13 cellular contexts compared by ENCODE assay signal in the genomic region with DNA sequence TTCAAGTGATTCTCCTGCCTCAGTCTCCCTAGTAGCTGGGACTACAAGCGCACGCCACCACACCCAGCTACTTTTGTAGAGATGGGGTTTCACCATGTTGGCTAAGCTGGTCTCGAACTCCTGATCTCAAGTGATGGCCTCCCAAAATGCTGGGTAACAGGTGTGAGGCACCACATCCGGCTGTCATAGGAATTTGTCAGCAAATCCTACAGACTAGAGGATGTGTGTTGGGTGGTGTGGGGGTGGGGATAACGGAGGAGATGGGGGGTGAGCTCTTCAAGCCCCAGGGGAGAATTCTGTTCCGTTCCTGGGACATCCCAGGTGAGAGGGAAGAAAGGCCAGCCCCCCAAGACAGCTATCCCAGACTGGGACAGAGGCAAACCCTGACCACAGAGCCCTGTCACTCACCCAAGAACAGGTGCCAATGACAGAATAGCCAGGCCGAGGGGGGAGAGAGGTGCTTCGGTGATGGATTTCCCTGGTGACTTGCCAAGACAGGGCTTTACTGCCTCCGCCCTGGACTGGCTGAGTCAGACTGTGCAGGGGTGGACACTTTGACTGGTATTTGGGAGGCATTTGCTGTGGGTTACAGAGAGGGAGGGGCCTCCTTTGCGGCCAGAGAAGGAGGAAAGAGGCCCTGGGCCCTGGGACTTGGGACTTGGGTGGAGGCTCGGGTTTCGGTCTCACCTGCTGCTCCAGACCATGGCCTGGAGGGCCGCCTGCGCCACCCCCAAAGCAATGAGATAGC. TPM values are rescaled to one million over a fixed set of nuclear protein-coding genes. Genes with fewer than 3 reads are reported as not detected.
DNase-seq lines count a peak whose midpoint lies in the region; ATAC-seq and TF ChIP-seq lines count a peak whose summit lies in the region.
"Had no signal": no experiment of that assay in that cellular context is flagged by ENCODE, and none has a peak within 500 bp of the region (broad histone marks: within the 10 kb centered on the region; RNA-seq: fewer than 3 reads in every experiment).

No MANE protein-coding gene starts in this region.

- H3K4me1 Mint-ChIP-seq in natural killer cell treated with Interleukin-12 subunit alpha and Interleukin-12 subunit beta and Interleukin-15 and Interleukin-18, amount 100 ng/mL, for 72 hours (ENCODE audit: low read depth in 2 of 2) = peaks cover 9 to 16% of the 10 kb centered on the region in 2 donors
- peaks cover 9% of the 10 kb centered on the region in 2 donors for H3K4me1 Mint-ChIP-seq in natural killer cell
- peaks cover 9% of the 10 kb centered on the region for H3K4me1 Mint-ChIP-seq in activated CD8-positive, alpha-beta T cell treated with anti-CD3 and anti-CD28 coated beads, Interleukin-2, amount 10 ng/mL, durations not matched to agents 7 days and 5 days (ENCODE audit: low read depth)
- H3K4me1 Mint-ChIP-seq in activated T-cell treated with anti-CD3 and anti-CD28 coated beads, Interleukin-2, amount 50 U/mL, for 4 hours (ENCODE audit: low read depth) = peaks cover 8% of the 10 kb centered on the region

- peak overlapping the region; percentile 22 for H3K27ac ChIP-seq in RWPE1
- peak overlapping the region; percentile 54 for H3K27ac ChIP-seq in foreskin keratinocyte

- H3K4me1 ChIP-seq in foreskin keratinocyte = peaks cover 7% of the 10 kb centered on the region

- peaks cover 38% of the 10 kb centered on the region for H3K27me3 ChIP-seq in foreskin keratinocyte

- H3K27ac Mint-ChIP-seq in natural killer cell treated with Interleukin-12 subunit alpha and Interleukin-12 subunit beta and Interleukin-15 and Interleukin-18, amount 100 ng/mL, for 72 hours = no peak overlapping the region
- H3K27ac Mint-ChIP-seq in natural killer cell = no peak overlapping the region
- no peak overlapping the region for H3K27ac Mint-ChIP-seq in activated CD8-positive, alpha-beta T cell treated with anti-CD3 and anti-CD28 coated beads, Interleukin-2, amount 10 ng/mL, durations not matched to agents 7 days and 5 days
- H3K27ac Mint-ChIP-seq: CD4-positive, alpha-beta memory T cell had no signal

- H3K9me3 Mint-ChIP-seq in natural killer cell treated with Interleukin-12 subunit alpha and Interleukin-12 subunit beta and Interleukin-15 and Interleukin-18, amount 100 ng/mL, for 72 hours = no peaks in the 10 kb centered on the region
- H3K9me3 Mint-ChIP-seq in natural killer cell = no peaks in the 10 kb centered on the region
- H3K9me3 Mint-ChIP-seq in activated CD8-positive, alpha-beta T cell treated with anti-CD3 and anti-CD28 coated beads, Interleukin-2, amount 10 ng/mL, durations not matched to agents 7 days and 5 days (ENCODE audit: insufficient read depth) = no peaks in the 10 kb centered on the region
- H3K9me3 Mint-ChIP-seq in activated T-cell treated with anti-CD3 and anti-CD28 coated beads, Interleukin-2, amount 50 U/mL, for 4 hours = no peaks in the 10 kb centered on the region
- H3K9me3 Mint-ChIP-seq: neural crest cell had no signal

- H3K36me3 Mint-ChIP-seq in natural killer cell treated with Interleukin-12 subunit alpha and Interleukin-12 subunit beta and Interleukin-15 and Interleukin-18, amount 100 ng/mL, for 72 hours = no peaks in the 10 kb centered on the region
- no peaks in the 10 kb centered on the region for H3K36me3 Mint-ChIP-seq in natural killer cell
- no peaks in the 10 kb centered on the region for H3K36me3 Mint-ChIP-seq in activated CD8-positive, alpha-beta T cell treated with anti-CD3 and anti-CD28 coated beads, Interleukin-2, amount 10 ng/mL, durations not matched to agents 7 days and 5 days (ENCODE audit: low read depth)
- no peaks in the 10 kb centered on the region for H3K36me3 Mint-ChIP-seq in activated T-cell treated with anti-CD3 and anti-CD28 coated beads, Interleukin-2, amount 50 U/mL, for 4 hours (ENCODE audit: insufficient read depth)
- H3K36me3 Mint-ChIP-seq: CD4-positive, alpha-beta memory T cell had no signal

- TF ChIP-seq CTCF in natural killer cell (IDR thresholded peaks at IDR 0.05) (no peak), RWPE1 (conservative IDR thresholded peaks at IDR 0.05; ENCODE audit: low read depth) (no peak), foreskin keratinocyte (conservative IDR thresholded peaks at IDR 0.05) (no peak)

- CTCF ChIA-PET in RWPE1 (lab: Yijun Ruan, JAX) = interaction anchor here (0.7 kb wide), 2 partner anchors 18 to 231 kb away, joined by 3 read pairs; no protein-coding TSS in a partner anchor
- CTCF ChIA-PET in activated CD8-positive, alpha-beta T cell treated with anti-CD3 and anti-CD28 coated beads, Interleukin-2, amount 10 ng/mL, durations not matched to agents 7 days and 5 days (lab: Charles Lee) = interaction anchor here (0.6 kb wide), 1 partner anchor 446 kb away, joined by 3 read pairs; no protein-coding TSS in a partner anchor

- H3K4me3 Mint-ChIP-seq in natural killer cell treated with Interleukin-12 subunit alpha and Interleukin-12 subunit beta and Interleukin-15 and Interleukin-18, amount 100 ng/mL, for 72 hours = no peak overlapping the region
- no peak overlapping the region for H3K4me3 Mint-ChIP-seq in natural killer cell
- no peak overlapping the region for H3K4me3 Mint-ChIP-seq in activated CD8-positive, alpha-beta T cell treated with anti-CD3 and anti-CD28 coated beads, Interleukin-2, amount 10 ng/mL, durations not matched to agents 7 days and 5 days
- no peak overlapping the region for H3K4me3 Mint-ChIP-seq in activated T-cell treated with anti-CD3 and anti-CD28 coated beads, Interleukin-2, amount 50 U/mL, for 4 hours
- H3K4me3 Mint-ChIP-seq: CD4-positive, alpha-beta memory T cell; neural crest cell had no signal

- no peak for ATAC-seq in natural killer cell treated with Interleukin-12 subunit alpha and Interleukin-12 subunit beta and Interleukin-15 and Interleukin-18, amount 100 ng/mL, for 72 hours
- ATAC-seq in natural killer cell (no peak), foreskin keratinocyte (peak; percentile 77)
- no peak for ATAC-seq in activated CD8-positive, alpha-beta T cell treated with anti-CD3 and anti-CD28 coated beads, Interleukin-2, amount 10 ng/mL, durations not matched to agents 7 days and 5 days
- no peak for ATAC-seq in activated T-cell treated with anti-CD3 and anti-CD28 coated beads, Interleukin-2, amount 50 U/mL, for 4 hours

- intact Hi-C loops in natural killer cell (cut with micrococcal nuclease) = no loop called here

- POLR2A ChIA-PET in RWPE1 (lab: Yijun Ruan, JAX; ENCODE audit: low non-redundant PET) = no interaction called here
- POLR2A ChIA-PET in activated CD8-positive, alpha-beta T cell treated with anti-CD3 and anti-CD28 coated beads, Interleukin-2, amount 10 ng/mL, durations not matched to agents 7 days and 5 days (lab: Charles Lee) = interaction anchor here (0.6 kb wide), 1 partner anchor 29 kb away, joined by 3 read pairs; no protein-coding TSS in a partner anchor

- peak; percentile 50 for DNase-seq in natural killer cell treated with Interleukin-12 subunit alpha and Interleukin-12 subunit beta and Interleukin-15 and Interleukin-18, amount 100 ng/mL, for 72 hours (ENCODE audit: low spot score)
- DNase-seq in natural killer cell = no peak
- DNase-seq in RWPE1 (ENCODE audit: low spot score) = peak; percentile 88
- peak in 1 of 2 donors; percentile 74 for DNase-seq in foreskin keratinocyte
- DNase-seq in activated CD8-positive, alpha-beta T cell treated with anti-CD3 and anti-CD28 coated beads, Interleukin-2, amount 10 ng/mL, durations not matched to agents 7 days and 5 days = no peak
- DNase-seq in stimulated activated CD4-positive, alpha-beta T cell treated with anti-CD3 and anti-CD28 coated beads, Interleukin-15, amount 100 ng/mL, for 24 hours = no peak
- DNase-seq in NCI-H1417 treated with DMSO at 0.1 percent for 48 hours (lab: John Stamatoyannopoulos, UW) = no peak
- DNase-seq in activated T-cell treated with anti-CD3 and anti-CD28 coated beads, Interleukin-2, amount 50 U/mL, for 4 hours = no peak
- DNase-seq: activated T-cell treated with anti-CD3 and anti-CD28 coated beads, Interleukin-2, amount 50 U/mL, for 1 hour had no signal

- H3K27me3 Mint-ChIP-seq in natural killer cell treated with Interleukin-12 subunit alpha and Interleukin-12 subunit beta and Interleukin-15 and Interleukin-18, amount 100 ng/mL, for 72 hours = peaks cover 40 to 57% of the 10 kb centered on the region in 2 donors
- peaks cover 38 to 52% of the 10 kb centered on the region in 2 donors for H3K27me3 Mint-ChIP-seq in natural killer cell (ENCODE audit: low read depth in 2 of 2)
- peaks cover 55% of the 10 kb centered on the region for H3K27me3 Mint-ChIP-seq in activated CD8-positive, alpha-beta T cell treated with anti-CD3 and anti-CD28 coated beads, Interleukin-2, amount 10 ng/mL, durations not matched to agents 7 days and 5 days (ENCODE audit: low read depth)
- peaks cover 76% of the 10 kb centered on the region for H3K27me3 Mint-ChIP-seq in activated T-cell treated with anti-CD3 and anti-CD28 coated beads, Interleukin-2, amount 50 U/mL, for 4 hours (ENCODE audit: low read depth)

RNA-seq across cellular contexts. Expression of gene EPS8L1, which starts 4.7 kb away (rescaled TPM):
- 1 to 10 TPM; 1.3 to 8.7 TPM for total RNA-seq in natural killer cell treated with Interleukin-12 subunit alpha and Interleukin-12 subunit beta and Interleukin-15 and Interleukin-18, amount 100 ng/mL, for 72 hours
- total RNA-seq in natural killer cell = 10 to 100 TPM in 1 of 3 donors, 1 to 10 TPM in 2; 8.8 to 15.7 (median 10.0) TPM
- 16.6 and 30.2 TPM in 2 replicates for total RNA-seq in foreskin keratinocyte
- 18.7 and 29.0 TPM in 2 replicates for polyA plus RNA-seq in foreskin keratinocyte
- 1 to 10 TPM; 4.9 to 8.6 TPM for total RNA-seq in activated CD8-positive, alpha-beta T cell treated with anti-CD3 and anti-CD28 coated beads, Interleukin-2, amount 10 ng/mL, durations not matched to agents 7 days and 5 days
- total RNA-seq in activated T-cell treated with anti-CD3 and anti-CD28 coated beads, Interleukin-2, amount 50 U/mL, for 4 hours = 1 to 10 TPM in 1 of 3 donors, under 1 TPM in 2; 0.53 to 1.2 (median 0.87) TPM

RNA-seq across cellular contexts. Expression of gene RDH13, which starts 8.0 kb away (rescaled TPM):
- 10 to 100 TPM; 13.4 to 31.0 TPM for total RNA-seq in natural killer cell treated with Interleukin-12 subunit alpha and Interleukin-12 subunit beta and Interleukin-15 and Interleukin-18, amount 100 ng/mL, for 72 hours
- total RNA-seq in natural killer cell (10 to 100 TPM; 18.2 to 25.3 (median 19.3) TPM), foreskin keratinocyte (12.4 and 17.2 TPM in 2 replicates)
- 9.6 and 13.7 TPM in 2 replicates for polyA plus RNA-seq in foreskin keratinocyte
- 10 to 100 TPM; 30.9 to 33.1 TPM for total RNA-seq in activated CD8-positive, alpha-beta T cell treated with anti-CD3 and anti-CD28 coated beads, Interleukin-2, amount 10 ng/mL, durations not matched to agents 7 days and 5 days
- total RNA-seq in activated T-cell treated with anti-CD3 and anti-CD28 coated beads, Interleukin-2, amount 50 U/mL, for 4 hours = 10 to 100 TPM; 19.2 to 40.7 (median 19.5) TPM

RNA-seq across cellular contexts. Expression of gene GP6, which starts 32.9 kb away (rescaled TPM):
- total RNA-seq in natural killer cell treated with Interleukin-12 subunit alpha and Interleukin-12 subunit beta and Interleukin-15 and Interleukin-18, amount 100 ng/mL, for 72 hours = under 1 TPM in 1 of 2 donors, not detected in 1; 0.22 TPM
- 1 to 10 TPM in 2 of 3 donors, under 1 TPM in 1; 0.95 to 3.3 (median 2.3) TPM for total RNA-seq in natural killer cell
- total RNA-seq in foreskin keratinocyte = 0.07 TPM in 1 of 2 replicates, not detected in the other
- 0.02 and 0.12 TPM in 2 replicates for polyA plus RNA-seq in foreskin keratinocyte
- total RNA-seq in activated CD8-positive, alpha-beta T cell treated with anti-CD3 and anti-CD28 coated beads, Interleukin-2, amount 10 ng/mL, durations not matched to agents 7 days and 5 days = under 1 TPM; 0.39 to 0.58 TPM
- total RNA-seq in activated T-cell treated with anti-CD3 and anti-CD28 coated beads, Interleukin-2, amount 50 U/mL, for 4 hours = under 1 TPM in 2 of 3 donors, not detected in 1; 0.26 to 0.53 TPM
- total RNA-seq: epithelial cell of proximal tubule, SK-MEL-5 had no signal
- polyA plus RNA-seq: CD4-positive, alpha-beta memory T cell had no signal

RNA-seq across cellular contexts. Expression of gene PPP1R12C, which starts 46.5 kb away (rescaled TPM):
- total RNA-seq in natural killer cell treated with Interleukin-12 subunit alpha and Interleukin-12 subunit beta and Interleukin-15 and Interleukin-18, amount 100 ng/mL, for 72 hours = 100 to 1,000 TPM; 157 to 251 TPM
- total RNA-seq in natural killer cell = 100 to 1,000 TPM; 162 to 178 (median 174) TPM
- 59.8 and 60.9 TPM in 2 replicates for total RNA-seq in foreskin keratinocyte
- polyA plus RNA-seq in foreskin keratinocyte = 64.8 and 65.2 TPM in 2 replicates
- total RNA-seq in activated CD8-positive, alpha-beta T cell treated with anti-CD3 and anti-CD28 coated beads, Interleukin-2, amount 10 ng/mL, durations not matched to agents 7 days and 5 days = 100 to 1,000 TPM; 137 to 142 TPM
- total RNA-seq in activated T-cell treated with anti-CD3 and anti-CD28 coated beads, Interleukin-2, amount 50 U/mL, for 4 hours = 100 to 1,000 TPM in 2 of 3 donors, 10 to 100 TPM in 1; 95.6 to 105 (median 104) TPM

Comparison
In these comparisons a context has a peak if more than half of its experiments do, and no peak if none do; other contexts are left out.
1. DNase-seq: peak in natural killer cell treated with Interleukin-12 subunit alpha and Interleukin-12 subunit beta and Interleukin-15 and Interleukin-18, amount 100 ng/mL, for 72 hours (single experiment) and RWPE1 (single experiment); none in natural killer cell (single experiment), activated CD8-positive, alpha-beta T cell treated with anti-CD3 and anti-CD28 coated beads, Interleukin-2, amount 10 ng/mL, durations not matched to agents 7 days and 5 days (single experiment), stimulated activated CD4-positive, alpha-beta T cell treated with anti-CD3 and anti-CD28 coated beads, Interleukin-15, amount 100 ng/mL, for 24 hours (single experiment), NCI-H1417 treated with DMSO at 0.1 percent for 48 hours (single experiment) and activated T-cell treated with anti-CD3 and anti-CD28 coated beads, Interleukin-2, amount 50 U/mL, for 4 hours (single experiment).